In the genomic region with DNA sequence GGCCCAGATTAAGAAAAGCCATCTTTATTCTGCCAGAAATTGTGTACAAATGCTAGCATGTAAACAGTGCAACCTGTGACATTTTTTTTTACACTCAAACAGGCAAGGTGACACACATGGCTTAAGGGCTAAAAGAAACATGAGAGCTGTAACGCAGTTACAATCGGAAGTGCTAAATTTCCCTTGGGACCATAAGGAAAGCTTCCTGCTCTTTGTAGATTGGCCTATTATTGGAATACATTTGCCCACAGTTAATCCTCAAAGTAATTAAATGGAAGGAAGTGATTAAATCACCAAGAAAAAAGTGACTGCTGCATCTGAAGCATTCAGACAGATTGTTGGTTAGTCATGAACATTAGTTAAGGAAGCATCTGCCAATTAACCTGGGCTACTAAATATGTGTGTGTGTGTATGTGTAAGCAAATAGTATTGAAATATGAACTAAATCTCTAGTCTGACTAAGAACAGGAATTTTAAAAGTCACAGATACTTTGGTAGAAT, we compare ENCODE assay signal across 15 cellular contexts.
DNase-seq lines count a peak whose midpoint lies in the region; ATAC-seq and TF ChIP-seq lines count a peak whose summit lies in the region.
"Had no signal": no experiment of that assay in that cellular context is flagged by ENCODE, and none has a peak within 500 bp of the region (broad histone marks: within the 10 kb centered on the region; RNA-seq: fewer than 3 reads in every experiment).

No MANE protein-coding gene starts in this region.

- no peaks in the 10 kb centered on the region for H3K9me3 ChIP-seq in Peyer's patch
- H3K9me3 ChIP-seq: sigmoid colon, transverse colon had no signal

- peaks cover 5% of the 10 kb centered on the region for H3K4me1 Mint-ChIP-seq in activated T-cell treated with anti-CD3 and anti-CD28 coated beads, Interleukin-2, amount 50 U/mL, for 24 hours (ENCODE audit: low read depth)
- H3K4me1 Mint-ChIP-seq in osteocyte (ENCODE audit: unreplicated experiment), result peaks cover 17% of the 10 kb centered on the region

- no peaks in the 10 kb centered on the region for H3K4me1 ChIP-seq in Peyer's patch
- H3K4me1 ChIP-seq: transverse colon had no signal

- H3K4me3 Mint-ChIP-seq in activated T-cell treated with anti-CD3 and anti-CD28 coated beads, Interleukin-2, amount 50 U/mL, for 24 hours, result no peak overlapping the region
- no peak overlapping the region for H3K4me3 Mint-ChIP-seq in osteocyte (ENCODE audit: unreplicated experiment)
- H3K4me3 Mint-ChIP-seq: activated B cell treated with CpG ODN at 0.5 μM for 24 hours; activated T-cell treated with anti-CD3 and anti-CD28 coated beads, Interleukin-2, amount 50 U/mL, for 72 hours had no signal

- TF ChIP-seq POLR2A in Peyer's patch (IDR thresholded peaks at IDR 0.05), result no peak

- H3K9me3 Mint-ChIP-seq in activated T-cell treated with anti-CD3 and anti-CD28 coated beads, Interleukin-2, amount 50 U/mL, for 24 hours, result no peaks in the 10 kb centered on the region
- H3K9me3 Mint-ChIP-seq in osteocyte (ENCODE audit: unreplicated experiment), result peaks cover 2% of the 10 kb centered on the region
- H3K9me3 Mint-ChIP-seq: activated T-cell treated with anti-CD3 and anti-CD28 coated beads, Interleukin-2, amount 50 U/mL, for 72 hours had no signal

- DNase-seq in COLO829 (ENCODE audit: low spot score) (peak; percentile 73), NCI-H82 (lab: John Stamatoyannopoulos, UW) (peak; percentile 93), glomerular endothelial cell (ENCODE audit: extremely low read depth, low read depth, low spot score) (peak; percentile 18), osteocyte (ENCODE audit: extremely low spot score, unreplicated experiment) (no peak), Peyer's patch (no peak)
- no peak for DNase-seq in activated T-cell treated with anti-CD3 and anti-CD28 coated beads, Interleukin-2, amount 50 U/mL, for 24 hours
- DNase-seq: activated B cell treated with CpG ODN at 0.5 μM for 24 hours; activated T-cell treated with anti-CD3 and anti-CD28 coated beads, Interleukin-2, amount 50 U/mL, for 72 hours; midbrain; NCI-H187; sigmoid colon; transverse colon had no signal

- peaks cover 2% of the 10 kb centered on the region for H3K27me3 Mint-ChIP-seq in activated T-cell treated with anti-CD3 and anti-CD28 coated beads, Interleukin-2, amount 50 U/mL, for 24 hours
- H3K27me3 Mint-ChIP-seq in osteocyte (ENCODE audit: unreplicated experiment), result no peaks in the 10 kb centered on the region
- H3K27me3 Mint-ChIP-seq: activated B cell treated with CpG ODN at 0.5 μM for 24 hours had no signal

- no peak for TF ChIP-seq CTCF in osteocyte (IDR thresholded peaks at IDR 0.05)
- TF ChIP-seq CTCF in Peyer's patch (IDR thresholded peaks at IDR 0.05), result no peak

- no peak overlapping the region for H3K4me3 ChIP-seq in Peyer's patch
- H3K4me3 ChIP-seq: sigmoid colon, transverse colon had no signal

- H3K27ac Mint-ChIP-seq in activated T-cell treated with anti-CD3 and anti-CD28 coated beads, Interleukin-2, amount 50 U/mL, for 24 hours, result no peak overlapping the region
- no peak overlapping the region for H3K27ac Mint-ChIP-seq in osteocyte (ENCODE audit: unreplicated experiment)
- H3K27ac Mint-ChIP-seq: activated B cell treated with CpG ODN at 0.5 μM for 24 hours; activated T-cell treated with anti-CD3 and anti-CD28 coated beads, Interleukin-2, amount 50 U/mL, for 72 hours had no signal

- no peak overlapping the region for H3K27ac ChIP-seq in Peyer's patch
- H3K27ac ChIP-seq: sigmoid colon, transverse colon had no signal

- H3K36me3 ChIP-seq in Peyer's patch, result no peaks in the 10 kb centered on the region
- H3K36me3 ChIP-seq: sigmoid colon, transverse colon had no signal

- no peaks in the 10 kb centered on the region for H3K36me3 Mint-ChIP-seq in activated T-cell treated with anti-CD3 and anti-CD28 coated beads, Interleukin-2, amount 50 U/mL, for 24 hours (ENCODE audit: low read depth)
- H3K36me3 Mint-ChIP-seq in osteocyte (ENCODE audit: unreplicated experiment), result no peaks in the 10 kb centered on the region

- ATAC-seq in HG03432 (IDR thresholded peaks at IDR 0.05; ENCODE audit: unreplicated experiment) (peak; percentile 50), HG03108 (IDR thresholded peaks at IDR 0.05; ENCODE audit: unreplicated experiment) (no peak)
- ATAC-seq: activated T-cell treated with anti-CD3 and anti-CD28 coated beads, Interleukin-2, amount 50 U/mL, for 72 hours; Right ventricle myocardium inferior had no signal

- H3K27me3 ChIP-seq in Peyer's patch, result no peaks in the 10 kb centered on the region
- H3K27me3 ChIP-seq: sigmoid colon, transverse colon had no signal

Comparison
In these comparisons a context has a peak if more than half of its experiments do, and no peak if none do; other contexts are left out.
1. DNase-seq: peak in COLO829 (single experiment), NCI-H82 (single experiment) and glomerular endothelial cell (single experiment); none in activated T-cell treated with anti-CD3 and anti-CD28 coated beads, Interleukin-2, amount 50 U/mL, for 24 hours (single experiment), osteocyte (single experiment) and Peyer's patch (0 of 3).